Comparison of ENCODE assay signal across 2 cellular contexts in the genomic region with DNA sequence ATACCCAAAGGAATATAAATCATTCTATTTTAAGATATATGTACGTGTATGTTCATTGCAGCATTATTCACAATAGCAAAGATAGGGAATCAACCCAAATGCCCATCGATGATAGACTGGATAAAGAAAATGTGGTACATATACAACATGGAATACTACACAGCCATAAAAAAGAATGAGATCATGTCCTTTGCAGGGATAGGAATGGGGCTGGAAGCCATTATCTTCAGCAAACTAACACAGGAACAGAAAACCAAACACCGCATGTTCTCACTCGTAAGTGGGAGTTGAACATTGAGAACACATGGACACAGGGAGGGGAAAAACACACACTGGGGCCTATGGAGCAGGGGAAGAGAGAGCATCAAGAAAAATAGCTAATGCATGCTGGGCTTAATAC. TPM values are rescaled to one million over a fixed set of nuclear protein-coding genes. Genes with fewer than 3 reads are reported as not detected.
"Had no signal": no experiment of that assay in that cellular context is flagged by ENCODE, and none has a peak within 500 bp of the region (broad histone marks: within the 10 kb centered on the region; RNA-seq: fewer than 3 reads in every experiment).

No MANE protein-coding gene starts in this region.

RNA-seq across cellular contexts. Expression of a gene that starts 18.9 kb away (rescaled TPM):
- total RNA-seq: activated B cell treated with CpG ODN at 0.5 μM for 24 hours; activated CD8-positive, alpha-beta T cell treated with anti-CD3 and anti-CD28 coated beads for 36 hours had no signal
